In genomic region chr13:28658796-28659610, GRCh38 we compare ENCODE assay signal across 1 cellular context.
A peak's percentile ranks its signal among the peaks of the same experiment; 100 is the strongest.
TF ChIP-seq lines count a peak whose summit lies in the region.

Gene POMP (plus strand): TSS chr13:28659130. CDS start chr13:28659185, 55 bp downstream.

TF ChIP-seq in HepG2, 621 proteins besides CTCF, POLR2A, EP300 and RAD21 (continued from another document and continues in another):
- TF ChIP-seq ARID4A (CRISPR knock-in tag; IDR thresholded peaks at IDR 0.05; ENCODE audit: borderline replicate concordance) (peak; percentile 95), PREB (CRISPR knock-in tag; IDR thresholded peaks at IDR 0.05) (no peak), ZNF550 (CRISPR knock-in tag; IDR thresholded peaks at IDR 0.05; ENCODE audit: borderline replicate concordance) (peak; percentile 75; the same call in 1 of the 2 replicates), JUN (CRISPR knock-in tag; IDR thresholded peaks at IDR 0.05) (no peak), SP1 (IDR thresholded peaks at IDR 0.05) (no peak), SP1 (CRISPR knock-in tag; IDR thresholded peaks at IDR 0.05) (peak; percentile 31; the same call in 1 of the 2 replicates), MAFF (IDR thresholded peaks at IDR 0.05; ENCODE audit: low read depth, low read length) (no peak), ZNF326 (CRISPR knock-in tag; IDR thresholded peaks at IDR 0.05; ENCODE audit: borderline replicate concordance) (no peak), DMTF1 (CRISPR knock-in tag; IDR thresholded peaks at IDR 0.05) (0 out of 2 replicates have a peak, but pooled peaks have one; percentile 46), ZNF691 (CRISPR knock-in tag; IDR thresholded peaks at IDR 0.05; ENCODE audit: borderline replicate concordance, low read depth) (peak; percentile 65; the same call in 1 of the 2 replicates), ZNF83 (CRISPR knock-in tag; IDR thresholded peaks at IDR 0.05; ENCODE audit: borderline replicate concordance) (no peak; the same call in 1 of the 2 replicates), ZNF225 (CRISPR knock-in tag; IDR thresholded peaks at IDR 0.05) (peak; percentile 80; the same call in 1 of the 2 replicates), ZNF574 (CRISPR knock-in tag; IDR thresholded peaks at IDR 0.05) (peak; percentile 97), POLR2AphosphoS2 (IDR thresholded peaks at IDR 0.05; ENCODE audit: low read depth, low read length) (no peak), MXI1 (IDR thresholded peaks at IDR 0.05; ENCODE audit: borderline replicate concordance, low read depth, low read length) (peak; percentile 82; the same call in 1 of the 3 replicates), ESRRA (CRISPR knock-in tag; IDR thresholded peaks at IDR 0.05; ENCODE audit: low read depth) (peak; percentile 71; the same call in 1 of the 2 replicates), PRDM4 (CRISPR knock-in tag; IDR thresholded peaks at IDR 0.05; ENCODE audit: borderline replicate concordance) (no peak; the same call in 1 of the 2 replicates), NFAT5 (CRISPR knock-in tag; IDR thresholded peaks at IDR 0.05) (no peak), FOXC1 (CRISPR knock-in tag; IDR thresholded peaks at IDR 0.05; ENCODE audit: borderline replicate concordance) (peak; percentile 54; the same call in 1 of the 2 replicates), FOXO4 (CRISPR knock-in tag; conservative IDR thresholded peaks at IDR 0.05) (no peak), CHCHD3 (CRISPR knock-in tag; IDR thresholded peaks at IDR 0.05) (no peak), NR0B2 (CRISPR knock-in tag; IDR thresholded peaks at IDR 0.05) (no peak), ATF1 (CRISPR knock-in tag; IDR thresholded peaks at IDR 0.05) (no peak; the same call in 1 of the 2 replicates), ZBTB7B (CRISPR knock-in tag; IDR thresholded peaks at IDR 0.05) (peak; percentile 38; the same call in 1 of the 2 replicates), GATA4 (IDR thresholded peaks at IDR 0.05; ENCODE audit: borderline replicate concordance, low read depth) (0 out of 2 replicates have a peak, but pooled peaks have one; percentile 47), HOXA3 (CRISPR knock-in tag; IDR thresholded peaks at IDR 0.05) (peak; percentile 88), UBTF (CRISPR knock-in tag; IDR thresholded peaks at IDR 0.05) (peak; percentile 89), ZNF839 (CRISPR knock-in tag; IDR thresholded peaks at IDR 0.05; ENCODE audit: borderline replicate concordance) (peak; percentile 97; the same call in 1 of the 2 replicates)
